ENCODE assay signal across 29 cellular contexts in genomic region chr12:116450406-116450910, GRCh38.
"Had no signal": no experiment of that assay in that cellular context is flagged by ENCODE, and none has a peak within 500 bp of the region (broad histone marks: within the 10 kb centered on the region; RNA-seq: fewer than 3 reads in every experiment).

No MANE protein-coding gene starts in this region.

- DNase-seq: activated CD4-positive, alpha-beta T cell treated with anti-CD3 and anti-CD28 coated beads for 36 hours; activated CD4-positive, alpha-beta T cell treated with anti-CD3 and anti-CD28 coated beads, Interleukin-2, amount 10 ng/mL, durations not matched to agents 7 days and 5 days; activated CD4-positive, alpha-beta T cell treated with anti-CD3 and anti-CD28 coated beads, Interleukin-2, amount 50 U/mL, for 48 hours; activated CD8-positive, alpha-beta T cell treated with anti-CD3 and anti-CD28 coated beads, Interleukin-2, amount 10 ng/mL, durations not matched to agents 7 days and 5 days; activated gamma-delta T cell; activated naive CD4-positive, alpha-beta T cell treated with Interleukin-2 at 50 U/mL for 16 hours; activated naive CD8-positive, alpha-beta T cell treated with anti-CD3 and anti-CD28 coated beads, Interleukin-2, amount 10 ng/mL, durations not matched to agents 7 days and 5 days; activated T-cell treated with anti-CD3 and anti-CD28 coated beads, Interleukin-2, amount 50 U/mL, for 24 hours; amygdala; caudate nucleus; cerebellar nuclear complex; Karpas-422; KBM-7; MM.1S; MV-4-11; NCI-H1092; NCI-H1417 treated with DMSO at 0.1 percent for 48 hours; NCI-H187 treated with DMSO at 0.1 percent for 48 hours; NCI-H2081; NCI-H2171 treated with DMSO at 0.1 percent for 48 hours; NCI-H226; NCI-H524; NCI-H69; PC-9; Right ventricle myocardium superior had no signal

- H3K4me2 ChIP-seq: PC-9 had no signal

- FAIRE-seq: TTC549 had no signal

- ATAC-seq: activated CD4-positive, alpha-beta T cell treated with anti-CD3 and anti-CD28 coated beads for 36 hours; activated CD4-positive, CD25-positive, alpha-beta regulatory T cell treated with anti-CD3 and anti-CD28 coated beads, Interleukin-2, amount 50 U/mL, for 24 hours; activated CD8-positive, alpha-beta T cell treated with anti-CD3 and anti-CD28 coated beads, Interleukin-2, amount 10 ng/mL, durations not matched to agents 7 days and 5 days; WTC11 had no signal

- H3K9me3 ChIP-seq: ascending aorta had no signal

- H3K27me3 ChIP-seq: ascending aorta had no signal

- H2AFZ ChIP-seq: PC-9 had no signal

- H3K36me3 ChIP-seq: ascending aorta had no signal

- H3K27ac ChIP-seq: ascending aorta, PC-9 had no signal

- H3K4me3 ChIP-seq: ascending aorta, PC-9 had no signal
